In the genomic region with DNA sequence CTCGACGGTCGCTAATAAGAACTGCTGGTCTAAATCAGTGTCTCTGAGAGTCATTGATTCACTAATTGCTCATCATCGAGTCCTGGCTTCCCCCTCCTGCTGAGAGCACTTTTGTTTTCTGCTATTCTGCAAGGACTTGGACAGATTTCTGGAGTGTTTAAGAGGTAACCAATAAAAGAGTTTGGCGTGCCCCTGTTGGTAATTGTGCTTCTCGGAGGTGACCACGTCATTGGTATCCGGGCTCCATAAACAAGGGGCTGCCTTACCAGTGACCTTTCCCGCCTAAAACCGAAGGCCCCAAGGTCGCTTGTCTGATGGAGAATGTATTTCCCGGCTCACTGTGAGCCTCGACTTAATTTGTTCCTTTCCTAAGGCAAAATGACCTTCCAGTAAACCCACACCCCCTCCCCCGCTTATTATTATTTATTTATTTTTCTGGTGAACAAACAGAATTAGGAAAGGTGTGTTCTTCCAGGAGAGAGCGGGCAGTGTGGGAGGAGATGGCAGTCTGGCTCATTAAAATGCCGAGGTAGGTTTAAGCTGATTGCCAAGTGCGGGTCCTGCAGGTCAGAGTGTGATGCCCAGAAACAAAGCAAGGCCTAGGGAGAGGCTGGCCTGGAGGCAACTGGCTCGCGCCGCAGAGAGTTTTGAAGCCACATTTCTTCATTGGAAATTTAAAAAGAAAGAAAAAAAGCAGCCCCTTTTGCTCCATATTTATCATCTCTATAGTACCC, we compare ENCODE assay signal across 10 cellular contexts. TPM values are rescaled to one million over a fixed set of nuclear protein-coding genes. Genes with fewer than 3 reads are reported as not detected.
DNase-seq lines count a peak whose midpoint lies in the region; ATAC-seq and TF ChIP-seq lines count a peak whose summit lies in the region.
"Had no signal": no experiment of that assay in that cellular context is flagged by ENCODE, and none has a peak within 500 bp of the region (broad histone marks: within the 10 kb centered on the region; RNA-seq: fewer than 3 reads in every experiment).

No MANE protein-coding gene starts in this region.

- H2BK120ac ChIP-seq in H9 (ENCODE audit: low read depth, low read length, poor library complexity, severe bottlenecking) = no peak overlapping the region

- H3K27me3 ChIP-seq in H9 (ENCODE audit: insufficient read depth, low read length) = no peaks in the 10 kb centered on the region
- no peaks in the 10 kb centered on the region for H3K27me3 ChIP-seq in right cardiac atrium (ENCODE audit: control insufficient read depth, insufficient read depth)

- no peaks in the 10 kb centered on the region for H3K9me3 Mint-ChIP-seq in H9
- no peaks in the 10 kb centered on the region for H3K9me3 Mint-ChIP-seq in WTC11
- H3K9me3 Mint-ChIP-seq in mesothelial cell of epicardium = no peaks in the 10 kb centered on the region

- H3K27me3 Mint-ChIP-seq in H9 (ENCODE audit: low read depth) (no peaks in the 10 kb centered on the region), WTC11 (ENCODE audit: low read depth) (no peaks in the 10 kb centered on the region), mesothelial cell of epicardium (ENCODE audit: low read depth) (peaks cover 8% of the 10 kb centered on the region)

- no peak overlapping the region for H2BK12ac ChIP-seq in H9 (ENCODE audit: insufficient read length, low read depth, low read length)

- H4K91ac ChIP-seq in H9 (ENCODE audit: insufficient read length, low read depth, low read length) = no peak overlapping the region

- H3K4me1 Mint-ChIP-seq in H9 = peaks cover 74 to 81% of the 10 kb centered on the region in 2 experiments
- H3K4me1 Mint-ChIP-seq in WTC11 = peaks cover 74% of the 10 kb centered on the region
- H3K4me1 Mint-ChIP-seq in mesothelial cell of epicardium = peaks cover 77% of the 10 kb centered on the region

- H3K14ac ChIP-seq in H9 (ENCODE audit: insufficient read depth, low read length) = no peak overlapping the region

- no peak overlapping the region for H2BK15ac ChIP-seq in H9 (ENCODE audit: low read depth, low read length)

- no peak overlapping the region for H3K4me2 ChIP-seq in H9 (ENCODE audit: insufficient read depth, insufficient read length, low read length)

- no peak overlapping the region for H3T11ph ChIP-seq in H9 (ENCODE audit: low read length)

- no peak overlapping the region for H4K5ac ChIP-seq in H9 (ENCODE audit: insufficient read length, low read depth, low read length)

- TF ChIP-seq CTCF in H9 (conservative IDR thresholded peaks at IDR 0.05) = no peak
- no peak for TF ChIP-seq CTCF in WTC11 (IDR thresholded peaks at IDR 0.05)
- TF ChIP-seq CTCF in mesothelial cell of epicardium (IDR thresholded peaks at IDR 0.05; ENCODE audit: unreplicated experiment) = no peak

- no peak overlapping the region for H2BK5ac ChIP-seq in H9 (ENCODE audit: insufficient read length, low read length)

- H2BK20ac ChIP-seq in H9 (ENCODE audit: low read depth, low read length, poor library complexity, severe bottlenecking) = no peak overlapping the region

- H3K18ac ChIP-seq in H9 (ENCODE audit: insufficient read length, low read depth, low read length) = no peak overlapping the region

- H3K79me1 ChIP-seq in H9 (ENCODE audit: insufficient read depth, low read depth, low read length, poor library complexity, severe bottlenecking) = peaks cover 6% of the 10 kb centered on the region

- H3K36me3 Mint-ChIP-seq in H9 (ENCODE audit: insufficient read depth in 1 of 3, low read depth in 3 of 3) (peaks cover 0 to 19% (median 10%) of the 10 kb centered on the region in 3 experiments; a peak in 6 of 7 replicates), WTC11 (no peaks in the 10 kb centered on the region), mesothelial cell of epicardium (peaks cover 11% of the 10 kb centered on the region)

- H3K9me3 ChIP-seq in H9 (ENCODE audit: control insufficient read depth, low read depth, low read length) = no peaks in the 10 kb centered on the region
- no peaks in the 10 kb centered on the region for H3K9me3 ChIP-seq in right cardiac atrium (ENCODE audit: control insufficient read depth, low read length)

- no peaks in the 10 kb centered on the region for H3K79me2 ChIP-seq in H9 (ENCODE audit: insufficient read depth, low read length)

- peaks cover 9% of the 10 kb centered on the region; the same call in 1 of the 2 replicates for H3K4me1 ChIP-seq in H9 (ENCODE audit: insufficient read depth, low read length)
- H3K4me1 ChIP-seq in right cardiac atrium (ENCODE audit: control insufficient read depth, insufficient read depth, low read length) = peaks cover 15% of the 10 kb centered on the region

- H4K20me1 ChIP-seq in H9 (ENCODE audit: control insufficient read depth, insufficient read depth, insufficient read length) = no peaks in the 10 kb centered on the region

- no peak overlapping the region for H3K56ac ChIP-seq in H9 (ENCODE audit: insufficient read length, low read depth, low read length)

- WGBS in H9 (ENCODE audit: extremely low coverage, insufficient read length, low lambda C conversion rate) = no CpG with 5 or more reads among the region's 20 CpGs
- 88% methylated on average over 20 of the region's 20 CpGs for whole genome bisulfite sequencing in right cardiac atrium

- no peak overlapping the region for H3K9ac ChIP-seq in H9 (ENCODE audit: extremely low read depth, insufficient read length, low read length)

- CTCF ChIA-PET in WTC11 (lab: Charles Lee) = interaction anchor here (1.2 kb wide), 1 partner anchor 44 kb away, joined by 5 read pairs; no protein-coding TSS in a partner anchor

- POLR2A ChIA-PET in WTC11 (lab: Charles Lee) = no interaction called here

- no peak overlapping the region for H3K4ac ChIP-seq in H9 (ENCODE audit: low read depth, low read length)

- H4K8ac ChIP-seq in H9 (replicated peaks; ENCODE audit: insufficient read length, low read depth, low read length) = no peak overlapping the region

- H3K27ac ChIP-seq in H9 (ENCODE audit: insufficient read length, low read depth, low read length) = no peak overlapping the region
- no peak overlapping the region for H3K27ac ChIP-seq in right cardiac atrium (ENCODE audit: low read length)

- H2AK5ac ChIP-seq in H9 (ENCODE audit: insufficient read length, low read length) = no peak overlapping the region

- DNase-seq in Ammon's horn (ENCODE audit: low spot score) (peak; percentile 44), H9 (no peak), WTC11 (ENCODE audit: low spot score) (no peak), mesothelial cell of epicardium (ENCODE audit: low spot score in 2 of 2, unreplicated experiment in 2 of 2) (no peak), NOMO-1 treated with DMSO at 0.1 percent for 48 hours (lab: John Stamatoyannopoulos, UW; ENCODE audit: unreplicated experiment) (no peak), right cardiac atrium (no peak)
- DNase-seq: left ventricle myocardium superior, NCI-H446 treated with DMSO at 0.1 percent for 48 hours had no signal

- peak overlapping the region in 1 of 2 experiments; percentile 12; a peak in 1 of 5 replicates for H3K4me3 Mint-ChIP-seq in H9
- H3K4me3 Mint-ChIP-seq in WTC11 = 0 out of 2 replicates have a peak overlapping the region, but pooled peaks have one; percentile 27
- H3K4me3 Mint-ChIP-seq in mesothelial cell of epicardium = no peak overlapping the region

- ATAC-seq in WTC11 = 0 out of 2 replicates have a peak, but pooled peaks have one; percentile 12
- no peak for ATAC-seq in GM18520 (IDR thresholded peaks at IDR 0.05; ENCODE audit: unreplicated experiment)
- ATAC-seq in GM18858 (IDR thresholded peaks at IDR 0.05; ENCODE audit: unreplicated experiment) = no peak
- ATAC-seq in right cardiac atrium = no peak
- ATAC-seq: left ventricle myocardium superior had no signal

- intact Hi-C loops in right cardiac atrium (cut with DNase I) = no loop called here

- no peak overlapping the region for H3K4me3 ChIP-seq in right cardiac atrium (ENCODE audit: low read length)

- H3K27ac Mint-ChIP-seq in H9 = peak overlapping the region in 2 of 3 experiments; percentile 61 to 92; a peak in 4 of 7 replicates
- H3K27ac Mint-ChIP-seq in WTC11 = peak overlapping the region; percentile 93
- peak overlapping the region; percentile 15 for H3K27ac Mint-ChIP-seq in mesothelial cell of epicardium

- H3K23me2 ChIP-seq in H9 (ENCODE audit: insufficient read length, low read depth, low read length, poor library complexity, severe bottlenecking) = no peaks in the 10 kb centered on the region

- H3K23ac ChIP-seq in H9 (ENCODE audit: insufficient read length, low read depth, low read length) = no peak overlapping the region

- no peak overlapping the region for H2AFZ ChIP-seq in H9 (ENCODE audit: low read length)

TF ChIP-seq in WTC11, 78 proteins besides CTCF, POLR2A, EP300 and RAD21 (continues in another document):
- no peak for TF ChIP-seq ZNF416 (CRISPR knock-in tag; IDR thresholded peaks at IDR 0.05)
- TF ChIP-seq, protein P1, sequence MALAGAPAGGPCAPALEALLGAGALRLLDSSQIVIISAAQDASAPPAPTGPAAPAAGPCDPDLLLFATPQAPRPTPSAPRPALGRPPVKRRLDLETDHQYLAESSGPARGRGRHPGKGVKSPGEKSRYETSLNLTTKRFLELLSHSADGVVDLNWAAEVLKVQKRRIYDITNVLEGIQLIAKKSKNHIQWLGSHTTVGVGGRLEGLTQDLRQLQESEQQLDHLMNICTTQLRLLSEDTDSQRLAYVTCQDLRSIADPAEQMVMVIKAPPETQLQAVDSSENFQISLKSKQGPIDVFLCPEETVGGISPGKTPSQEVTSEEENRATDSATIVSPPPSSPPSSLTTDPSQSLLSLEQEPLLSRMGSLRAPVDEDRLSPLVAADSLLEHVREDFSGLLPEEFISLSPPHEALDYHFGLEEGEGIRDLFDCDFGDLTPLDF (CRISPR knock-in tag; IDR thresholded peaks at IDR 0.05) = no peak
- TF ChIP-seq ESRRA (CRISPR knock-in tag; IDR thresholded peaks at IDR 0.05; ENCODE audit: borderline replicate concordance) = peak; percentile 39; the same call in 1 of the 2 replicates
- TF ChIP-seq, protein P2, sequence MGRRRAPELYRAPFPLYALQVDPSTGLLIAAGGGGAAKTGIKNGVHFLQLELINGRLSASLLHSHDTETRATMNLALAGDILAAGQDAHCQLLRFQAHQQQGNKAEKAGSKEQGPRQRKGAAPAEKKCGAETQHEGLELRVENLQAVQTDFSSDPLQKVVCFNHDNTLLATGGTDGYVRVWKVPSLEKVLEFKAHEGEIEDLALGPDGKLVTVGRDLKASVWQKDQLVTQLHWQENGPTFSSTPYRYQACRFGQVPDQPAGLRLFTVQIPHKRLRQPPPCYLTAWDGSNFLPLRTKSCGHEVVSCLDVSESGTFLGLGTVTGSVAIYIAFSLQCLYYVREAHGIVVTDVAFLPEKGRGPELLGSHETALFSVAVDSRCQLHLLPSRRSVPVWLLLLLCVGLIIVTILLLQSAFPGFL (CRISPR knock-in tag; IDR thresholded peaks at IDR 0.05; ENCODE audit: borderline replicate concordance) = no peak
- TF ChIP-seq TEAD1 (CRISPR knock-in tag; IDR thresholded peaks at IDR 0.05) = no peak

RNA-seq across cellular contexts. Expression of gene MSI2, which starts 30.2 kb away (rescaled TPM):
- total RNA-seq in H9 (2021) = 82.6 and 98.5 TPM in 2 replicates
- 79.9 to 87.0 TPM (median 82.1 TPM) in 3 replicates for total RNA-seq in WTC11 (2021)
- 136 to 144 TPM (median 140 TPM) in 3 replicates for total RNA-seq in mesothelial cell of epicardium
- 100 to 1,000 TPM; 105 to 113 (median 109) TPM for total RNA-seq in right cardiac atrium
- polyA plus RNA-seq in right cardiac atrium = 43.9 TPM

Comparison
In these comparisons a context has a peak if more than half of its experiments do, and no peak if none do; other contexts are left out.
1. H3K27ac Mint-ChIP-seq: peak in every context shown above with its lines; median percentile 93 in WTC11; 76 in H9; 15 in mesothelial cell of epicardium.